ENCODE assay signal across 18 cellular contexts in genomic region chr21:34732388-34732821, GRCh38.
"Had no signal": no experiment of that assay in that cellular context is flagged by ENCODE, and none has a peak within 500 bp of the region (broad histone marks: within the 10 kb centered on the region; RNA-seq: fewer than 3 reads in every experiment).

No MANE protein-coding gene starts in this region.

- DNase-seq: activated CD4-positive, alpha-beta T cell treated with anti-CD3 and anti-CD28 coated beads, Interleukin-2, amount 10 ng/mL, durations not matched to agents 24 days and 14 days; activated CD8-positive, alpha-beta T cell treated with anti-CD3 and anti-CD28 coated beads for 36 hours; activated naive CD4-positive, alpha-beta T cell treated with anti-CD3 and anti-CD28 coated beads for 36 hours; activated T-cell treated with anti-CD3 and anti-CD28 coated beads, Interleukin-2, amount 50 U/mL, for 24 hours; anterior cingulate cortex; cerebellar nuclear complex; cortex of kidney; foreskin melanocyte; glutamatergic neuron; hippocampal formation; left colon; lower lobe of right lung; retina; stimulated activated CD4-positive, alpha-beta T cell treated with anti-CD3 and anti-CD28 coated beads, Interleukin-1b, Interleukin-23, amount 100 ng/mL, for 48 hours; stimulated activated naive CD4-positive, alpha-beta T cell treated with Interleukin-2 at 50 U/mL for 16 hours; T-helper 1 cell; T-helper 9 cell; thyroid gland had no signal

- H3K27ac ChIP-seq: lower lobe of right lung, thyroid gland had no signal

- H3K9me3 ChIP-seq: lower lobe of right lung, thyroid gland had no signal

- H3K4me3 ChIP-seq: lower lobe of right lung, thyroid gland had no signal

- H3K36me3 ChIP-seq: lower lobe of right lung, thyroid gland had no signal

- ATAC-seq: activated CD8-positive, alpha-beta T cell treated with anti-CD3 and anti-CD28 coated beads for 36 hours; left colon; lower lobe of right lung had no signal

- H3K4me1 ChIP-seq: lower lobe of right lung, thyroid gland had no signal

- H3K27me3 ChIP-seq: thyroid gland had no signal
